ENCODE assay signal across 17 cellular contexts in the genomic region with DNA sequence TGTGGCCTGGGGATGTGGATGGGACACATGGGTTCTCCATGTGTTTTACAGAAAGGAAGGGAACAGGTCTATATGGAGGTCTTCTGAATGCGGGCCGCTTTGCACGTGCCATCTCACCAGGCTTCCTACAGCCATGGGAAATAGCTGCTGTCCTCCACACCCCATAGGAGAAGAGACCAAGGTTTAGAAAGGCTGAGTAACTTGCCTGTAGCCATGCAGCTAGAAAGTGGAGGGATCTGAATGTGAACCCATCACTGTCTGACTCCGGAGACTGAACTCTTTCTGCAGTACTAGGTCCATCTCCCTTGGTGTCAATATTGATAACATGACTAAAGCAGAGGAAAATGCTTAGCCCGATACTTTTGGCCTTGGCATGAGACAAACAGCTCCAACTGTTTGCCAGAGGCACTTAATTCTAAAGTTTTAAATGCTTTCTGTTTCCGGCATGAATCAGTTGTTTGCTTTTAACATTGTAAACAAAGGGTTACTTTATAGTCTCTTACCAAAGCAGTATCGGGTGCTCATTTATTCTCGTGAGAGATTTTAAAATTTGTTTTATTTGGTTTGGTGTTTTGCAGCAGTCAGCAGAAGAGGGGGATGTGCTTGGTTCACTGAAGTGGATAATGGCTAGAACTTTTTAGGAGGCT.
DNase-seq lines count a peak whose midpoint lies in the region; ATAC-seq, FAIRE-seq and TF ChIP-seq lines count a peak whose summit lies in the region.
"Had no signal": no experiment of that assay in that cellular context is flagged by ENCODE, and none has a peak within 500 bp of the region (broad histone marks: within the 10 kb centered on the region; RNA-seq: fewer than 3 reads in every experiment).

No MANE protein-coding gene starts in this region.

- peaks cover 3% of the 10 kb centered on the region for H3K27me3 ChIP-seq in bronchial epithelial cell (ENCODE audit: control insufficient read depth, insufficient read depth, low read length)
- peaks cover 4 to 16% of the 10 kb centered on the region in 2 experiments for H3K27me3 ChIP-seq in mesenchymal stem cell (ENCODE audit: control insufficient read depth in 1 of 2, insufficient read depth in 1 of 2, low read length in 2 of 2)
- H3K27me3 ChIP-seq: BLaER1, testis had no signal

- TF ChIP-seq CTCF in HFFc6 (IDR thresholded peaks at IDR 0.05) (no peak), bronchial epithelial cell (IDR thresholded peaks at IDR 0.05; ENCODE audit: insufficient read depth, low read length, severe bottlenecking) (no peak)

- WGBS in mesenchymal stem cell, result 8% methylated on average over 5 of the region's 8 CpGs

- no peak overlapping the region for H3K27ac ChIP-seq in mesenchymal stem cell (ENCODE audit: low read length, poor library complexity, severe bottlenecking)
- H3K27ac ChIP-seq: 22Rv1, BLaER1, esophagus squamous epithelium, testis had no signal

- H3K23ac ChIP-seq in mesenchymal stem cell (ENCODE audit: low read length in 2 of 2), result no peak overlapping the region

- H3K4me3 ChIP-seq in bronchial epithelial cell (ENCODE audit: low read depth, low read length), result no peak overlapping the region
- H3K4me3 ChIP-seq in mesenchymal stem cell (ENCODE audit: insufficient read depth in 1 of 2, low read depth in 1 of 2, low read length in 2 of 2), result no peak overlapping the region
- H3K4me3 ChIP-seq: BLaER1, esophagus squamous epithelium, testis had no signal

- H4K8ac ChIP-seq in mesenchymal stem cell (ENCODE audit: low read length), result no peak overlapping the region

- H3K36me3 ChIP-seq in bronchial epithelial cell (ENCODE audit: control insufficient read depth, insufficient read depth, low read length), result no peaks in the 10 kb centered on the region
- H3K36me3 ChIP-seq in mesenchymal stem cell (ENCODE audit: control insufficient read depth in 1 of 2, insufficient read depth in 2 of 2, low read depth in 1 of 2, low read length in 2 of 2), result no peaks in the 10 kb centered on the region
- H3K36me3 ChIP-seq: BLaER1, esophagus squamous epithelium had no signal

- H3K27ac Mint-ChIP-seq in HFFc6, result peak overlapping the region; percentile 15
- H3K27ac Mint-ChIP-seq: naive thymus-derived CD4-positive, alpha-beta T cell had no signal

- no peak overlapping the region for H3K14ac ChIP-seq in mesenchymal stem cell (ENCODE audit: low read length in 2 of 2)

- peak overlapping the region; percentile 36 for H2BK120ac ChIP-seq in mesenchymal stem cell (ENCODE audit: low read depth, low read length)

- peaks cover 2% of the 10 kb centered on the region for H3K4me1 ChIP-seq in mesenchymal stem cell (ENCODE audit: control insufficient read depth, insufficient read depth, low read depth, low read length)
- H3K4me1 ChIP-seq: esophagus squamous epithelium, testis had no signal

- no peak overlapping the region for H2AK5ac ChIP-seq in mesenchymal stem cell (ENCODE audit: low read length, severe bottlenecking)

- no peaks in the 10 kb centered on the region for H3K79me1 ChIP-seq in mesenchymal stem cell (replicated peaks; ENCODE audit: low read length, poor library complexity, severe bottlenecking)

- H3K9ac ChIP-seq in mesenchymal stem cell (ENCODE audit: low read length), result no peak overlapping the region
- H3K9ac ChIP-seq: BLaER1 had no signal

- peak overlapping the region; percentile 67 to 73 for H2BK12ac ChIP-seq in mesenchymal stem cell (ENCODE audit: low read length in 2 of 2)

- peak overlapping the region; percentile 71 for H4K91ac ChIP-seq in mesenchymal stem cell (ENCODE audit: low read length)

- no peak for ATAC-seq in HG03520 (IDR thresholded peaks at IDR 0.05; ENCODE audit: unreplicated experiment)

- no peak overlapping the region for H2BK15ac ChIP-seq in mesenchymal stem cell (ENCODE audit: low read depth, poor library complexity, severe bottlenecking)

- H3K27me3 Mint-ChIP-seq in HFFc6 (ENCODE audit: insufficient read depth), result peaks cover 2% of the 10 kb centered on the region; the same call in 1 of the 2 replicates

- peaks cover 24% of the 10 kb centered on the region for H3K4me1 Mint-ChIP-seq in HFFc6 (ENCODE audit: low read depth)
- H3K4me1 Mint-ChIP-seq: naive thymus-derived CD4-positive, alpha-beta T cell had no signal

- no peak overlapping the region for H3K4me2 ChIP-seq in mesenchymal stem cell (ENCODE audit: low read length, poor library complexity, severe bottlenecking)
- H3K4me2 ChIP-seq: BLaER1 had no signal

- H2AFZ ChIP-seq in mesenchymal stem cell (ENCODE audit: low read depth, low read length), result no peak overlapping the region

- H3K4me3 Mint-ChIP-seq in HFFc6, result peak overlapping the region; percentile 31
- H3K4me3 Mint-ChIP-seq: naive thymus-derived CD4-positive, alpha-beta T cell had no signal

- peaks cover 7% of the 10 kb centered on the region; the same call in 1 of the 2 replicates for H3K36me3 Mint-ChIP-seq in HFFc6 (ENCODE audit: low read depth)
- H3K36me3 Mint-ChIP-seq: naive thymus-derived CD4-positive, alpha-beta T cell had no signal

- peaks cover 4% of the 10 kb centered on the region for H3K9me3 ChIP-seq in mesenchymal stem cell (ENCODE audit: control insufficient read depth, low read length)
- H3K9me3 ChIP-seq: esophagus squamous epithelium, testis had no signal

- peak overlapping the region; percentile 74 to 87 for H3K18ac ChIP-seq in mesenchymal stem cell (ENCODE audit: low read depth in 1 of 2, low read length in 2 of 2)

- H3K4ac ChIP-seq in mesenchymal stem cell (ENCODE audit: low read depth in 1 of 2, low read length in 2 of 2), result peak overlapping the region in 1 of 2 experiments; percentile 40

- DNase-seq in DMS79 treated with DMSO at 0.1 percent for 48 hours (lab: John Stamatoyannopoulos, UW), result peak; percentile 4
- DNase-seq in DMS79 (lab: John Stamatoyannopoulos, UW), result no peak
- DNase-seq in HFFc6, result peak; percentile 40
- DNase-seq in bronchial epithelial cell (ENCODE audit: low read depth), result peak; percentile 74
- peak; percentile 82 for DNase-seq in mesenchymal stem cell
- DNase-seq in superior temporal gyrus (ENCODE audit: extremely low spot score), result no peak
- DNase-seq in retina, result no peak
- DNase-seq: activated gamma-delta T cell; caudate nucleus; esophagus squamous epithelium; naive thymus-derived CD4-positive, alpha-beta T cell; NCI-H2081 treated with DMSO at 0.1 percent for 48 hours; T-helper 1 cell; testis had no signal

- peaks cover 6% of the 10 kb centered on the region; the same call in 1 of the 2 replicates for H3K9me3 Mint-ChIP-seq in HFFc6

- FAIRE-seq in bronchial epithelial cell (lab: Jason Lieb, UNC), result no peak

- H2BK5ac ChIP-seq in mesenchymal stem cell (ENCODE audit: low read depth, low read length, poor library complexity, severe bottlenecking), result no peak overlapping the region

Comparison
In these comparisons a context has a peak if more than half of its experiments do, and no peak if none do; other contexts are left out.
1. DNase-seq: peak in DMS79 treated with DMSO at 0.1 percent for 48 hours (single experiment), HFFc6 (single experiment), bronchial epithelial cell (single experiment) and mesenchymal stem cell (single experiment); none in DMS79 (single experiment), superior temporal gyrus (single experiment) and retina (single experiment).